Comparison of ENCODE assay signal across 35 cellular contexts in genomic region chr12:3740840-3741239, GRCh38. TPM values are rescaled to one million over a fixed set of nuclear protein-coding genes. Genes with fewer than 3 reads are reported as not detected.
"Had no signal": no experiment of that assay in that cellular context is flagged by ENCODE, and none has a peak within 500 bp of the region (broad histone marks: within the 10 kb centered on the region; RNA-seq: fewer than 3 reads in every experiment).

No MANE protein-coding gene starts in this region.

- DNase-seq: activated CD4-positive, alpha-beta T cell treated with anti-CD3 and anti-CD28 coated beads, Interleukin-2, amount 10 ng/mL, durations not matched to agents 24 days and 14 days; activated CD4-positive, alpha-beta T cell treated with anti-CD3 and anti-CD28 coated beads, Interleukin-2, amount 50 U/mL, for 4 hours; activated CD8-positive, alpha-beta memory T cell treated with anti-CD3 and anti-CD28 coated beads, Interleukin-2, amount 50 U/mL, for 4 hours; activated CD8-positive, alpha-beta T cell treated with anti-CD3 and anti-CD28 coated beads for 36 hours; activated effector memory CD4-positive, alpha-beta T cell treated with Interleukin-2 at 50 U/mL for 16 hours; activated naive CD4-positive, alpha-beta T cell treated with anti-CD3 and anti-CD28 coated beads, Interleukin-2, amount 10 ng/mL, durations not matched to agents 7 days and 5 days; activated T-cell treated with anti-CD3 and anti-CD28 coated beads for 4 hours; activated T-cell treated with anti-CD3 and anti-CD28 coated beads, Interleukin-2, amount 50 U/mL, for 4 hours; amniotic stem cell; aorta; brain microvascular endothelial cell; central memory CD4-positive, alpha-beta T cell; Kasumi-1; KG1; MM.1S; MV-4-11; NCI-H1092; NCI-H1436 treated with DMSO at 0.1 percent for 48 hours; NCI-H1694 treated with DMSO at 0.1 percent for 48 hours; NCI-H2029; NCI-H345; NCI-H510A; NCI-H526; NCI-H748 treated with DMSO at 0.1 percent for 48 hours; NK-92 treated with Interleukin-12 subunit alpha and Interleukin-12 subunit beta, amount 100 ng/mL, for 24 hours; PC-3; Peyer's patch; RPMI8226; SHP77 treated with DMSO at 0.1 percent for 48 hours; SK-N-SH had no signal

- ATAC-seq: activated CD8-positive, alpha-beta T cell treated with anti-CD3 and anti-CD28 coated beads for 36 hours; activated T-cell treated with anti-CD3 and anti-CD28 coated beads, Interleukin-2, amount 50 U/mL, for 4 hours; PC-3 had no signal

- H3K9me3 Mint-ChIP-seq: activated CD8-positive, alpha-beta T cell treated with anti-CD3 and anti-CD28 coated beads for 36 hours; activated naive CD4-positive, alpha-beta T cell treated with anti-CD3 and anti-CD28 coated beads, Interleukin-2, amount 10 ng/mL, durations not matched to agents 7 days and 5 days; activated T-cell treated with anti-CD3 and anti-CD28 coated beads, Interleukin-2, amount 50 U/mL, for 4 hours; T-helper 1 cell treated with Interleukin-12 subunit alpha and Interleukin-12 subunit beta and Interleukin-4 antibody, amounts not matched to agents 30 μg/mL and 1 μg/mL, for 36 hours; T-helper 2 cell treated with Interferon-gamma antibody and Interleukin-4, amounts not matched to agents 5 μg/mL and 100 μg/mL, for 36 hours had no signal

- H3K4me3 Mint-ChIP-seq: activated CD4-positive, alpha-beta T cell treated with anti-CD3 and anti-CD28 coated beads, Interleukin-2, amount 10 ng/mL, durations not matched to agents 24 days and 14 days; activated CD8-positive, alpha-beta T cell treated with anti-CD3 and anti-CD28 coated beads for 36 hours; activated naive CD4-positive, alpha-beta T cell treated with anti-CD3 and anti-CD28 coated beads, Interleukin-2, amount 10 ng/mL, durations not matched to agents 7 days and 5 days; activated naive CD8-positive, alpha-beta T cell; activated T-cell treated with anti-CD3 and anti-CD28 coated beads, Interleukin-2, amount 50 U/mL, for 4 hours; activated T-helper 1 cell treated with anti-CD3 and anti-CD28 coated beads, Interleukin-12 subunit alpha, Interleukin-12 subunit beta, Interleukin-2, Interleukin-4 antibody, amounts not matched to agents 30 ng/mL and 10 ng/mL and 1 ng/mL, durations not matched to agents 14 hours and 24 hours and 36 hours; T-helper 1 cell treated with Interleukin-12 subunit alpha and Interleukin-12 subunit beta and Interleukin-4 antibody, amounts not matched to agents 30 μg/mL and 1 μg/mL, for 36 hours; T-helper 2 cell treated with Interferon-gamma antibody and Interleukin-4, amounts not matched to agents 5 μg/mL and 100 μg/mL, for 36 hours had no signal

- H3K4me3 ChIP-seq: Peyer's patch, SJSA1 had no signal

- H3K36me3 ChIP-seq: brain microvascular endothelial cell, Peyer's patch, SJSA1 had no signal

- H3K27me3 Mint-ChIP-seq: activated CD4-positive, alpha-beta T cell treated with anti-CD3 and anti-CD28 coated beads, Interleukin-2, amount 10 ng/mL, durations not matched to agents 24 days and 14 days; activated CD8-positive, alpha-beta T cell treated with anti-CD3 and anti-CD28 coated beads for 36 hours; activated naive CD4-positive, alpha-beta T cell treated with anti-CD3 and anti-CD28 coated beads, Interleukin-2, amount 10 ng/mL, durations not matched to agents 7 days and 5 days; activated naive CD8-positive, alpha-beta T cell had no signal

- H3K9me3 ChIP-seq: Peyer's patch, SJSA1, SK-N-SH had no signal

- H3K27ac Mint-ChIP-seq: activated CD4-positive, alpha-beta T cell treated with anti-CD3 and anti-CD28 coated beads, Interleukin-2, amount 10 ng/mL, durations not matched to agents 24 days and 14 days; activated CD8-positive, alpha-beta T cell treated with anti-CD3 and anti-CD28 coated beads for 36 hours; activated naive CD4-positive, alpha-beta T cell treated with anti-CD3 and anti-CD28 coated beads, Interleukin-2, amount 10 ng/mL, durations not matched to agents 7 days and 5 days; activated naive CD8-positive, alpha-beta T cell; T-helper 1 cell treated with Interleukin-12 subunit alpha and Interleukin-12 subunit beta and Interleukin-4 antibody, amounts not matched to agents 30 μg/mL and 1 μg/mL, for 36 hours; T-helper 2 cell treated with Interferon-gamma antibody and Interleukin-4, amounts not matched to agents 5 μg/mL and 100 μg/mL, for 36 hours had no signal

- H3K27me3 ChIP-seq: brain microvascular endothelial cell, Peyer's patch had no signal

RNA-seq across cellular contexts. Expression of gene CRACR2A, which starts 12.1 kb away (rescaled TPM):
- total RNA-seq: PC-3 had no signal
